ENCODE assay signal across 33 cellular contexts in the genomic region with DNA sequence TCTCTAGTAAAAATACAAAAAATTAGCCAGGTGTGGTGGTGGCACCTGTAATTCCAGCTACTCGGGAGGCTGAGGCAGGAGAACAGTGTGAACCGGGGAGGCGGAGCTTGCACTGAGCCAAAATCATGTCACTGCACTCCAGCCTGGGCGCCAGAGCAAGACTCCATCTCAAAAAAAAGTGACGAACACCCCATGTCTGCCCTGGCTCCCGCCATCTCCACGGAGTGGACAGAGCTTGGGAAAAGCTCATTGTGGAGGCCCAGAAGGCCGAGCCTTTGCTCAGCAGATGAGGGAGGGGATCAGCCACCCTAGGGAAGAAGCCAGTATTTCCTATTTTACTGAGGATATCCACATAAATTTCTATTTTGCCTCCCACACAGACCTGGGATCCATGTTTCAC.
"Had no signal": no experiment of that assay in that cellular context is flagged by ENCODE, and none has a peak within 500 bp of the region (broad histone marks: within the 10 kb centered on the region; RNA-seq: fewer than 3 reads in every experiment).

No MANE protein-coding gene starts in this region.

- H3K9me3 Mint-ChIP-seq: activated CD4-positive, alpha-beta memory T cell treated with anti-CD3 and anti-CD28 coated beads for 36 hours; activated CD4-positive, alpha-beta T cell treated with anti-CD3 and anti-CD28 coated beads, Interleukin-2, amount 10 ng/mL, durations not matched to agents 24 days and 14 days; activated naive CD4-positive, alpha-beta T cell treated with anti-CD3 and anti-CD28 coated beads for 36 hours; activated naive CD4-positive, alpha-beta T cell treated with anti-CD3 and anti-CD28 coated beads, Interleukin-2, amount 50 U/mL, for 24 hours; activated naive CD8-positive, alpha-beta T cell treated with anti-CD3 and anti-CD28 coated beads for 36 hours; activated naive CD8-positive, alpha-beta T cell treated with anti-CD3 and anti-CD28 coated beads, Interleukin-2, amount 50 U/mL, for 24 hours; activated T-helper 1 cell treated with anti-CD3 and anti-CD28 coated beads, Interleukin-12 subunit alpha, Interleukin-12 subunit beta, Interleukin-2, Interleukin-4 antibody, amounts not matched to agents 30 ng/mL and 10 ng/mL and 1 ng/mL, durations not matched to agents 14 hours and 24 hours and 36 hours; activated T-helper 2 cell treated with anti-CD3 and anti-CD28 coated beads, Interferon-gamma antibody, Interleukin-2, Interleukin-4, amounts not matched to agents 10 μg/mL and 5 μg/mL and 100 μg/mL, durations not matched to agents 14 hours and 24 hours and 36 hours; T-helper 2 cell treated with Interferon-gamma antibody and Interleukin-4, amounts not matched to agents 5 μg/mL and 100 μg/mL, for 36 hours had no signal

- H3K36me3 Mint-ChIP-seq: activated CD4-positive, alpha-beta memory T cell treated with anti-CD3 and anti-CD28 coated beads for 36 hours; activated CD8-positive, alpha-beta memory T cell treated with anti-CD3 and anti-CD28 coated beads, Interleukin-2, amount 10 ng/mL, durations not matched to agents 7 days and 5 days; activated naive CD4-positive, alpha-beta T cell treated with anti-CD3 and anti-CD28 coated beads, Interleukin-2, amount 50 U/mL, for 24 hours; activated naive CD8-positive, alpha-beta T cell treated with anti-CD3 and anti-CD28 coated beads for 36 hours had no signal

- ATAC-seq: activated CD4-positive, alpha-beta T cell treated with anti-CD3 and anti-CD28 coated beads for 36 hours; activated CD8-positive, alpha-beta memory T cell treated with anti-CD3 and anti-CD28 coated beads, Interleukin-2, amount 10 ng/mL, durations not matched to agents 7 days and 5 days; activated CD8-positive, alpha-beta T cell treated with anti-CD3 and anti-CD28 coated beads, Interleukin-2, amount 10 ng/mL, durations not matched to agents 7 days and 5 days; activated naive CD8-positive, alpha-beta T cell treated with anti-CD3 and anti-CD28 coated beads, Interleukin-2, amount 50 U/mL, for 24 hours; body of pancreas; gastroesophageal sphincter; T-helper 17 cell had no signal

- H3K4me3 Mint-ChIP-seq: activated CD4-positive, alpha-beta memory T cell treated with anti-CD3 and anti-CD28 coated beads for 36 hours; activated CD4-positive, alpha-beta T cell treated with anti-CD3 and anti-CD28 coated beads for 36 hours; activated CD4-positive, alpha-beta T cell treated with anti-CD3 and anti-CD28 coated beads, Interleukin-2, amount 10 ng/mL, durations not matched to agents 24 days and 14 days; activated CD8-positive, alpha-beta memory T cell treated with anti-CD3 and anti-CD28 coated beads, Interleukin-2, amount 10 ng/mL, durations not matched to agents 7 days and 5 days; activated CD8-positive, alpha-beta T cell treated with anti-CD3 and anti-CD28 coated beads, Interleukin-2, amount 10 ng/mL, durations not matched to agents 7 days and 5 days; activated naive CD4-positive, alpha-beta T cell treated with anti-CD3 and anti-CD28 coated beads for 36 hours; activated naive CD4-positive, alpha-beta T cell treated with anti-CD3 and anti-CD28 coated beads, Interleukin-2, amount 50 U/mL, for 24 hours; activated naive CD8-positive, alpha-beta T cell treated with anti-CD3 and anti-CD28 coated beads for 36 hours; activated naive CD8-positive, alpha-beta T cell treated with anti-CD3 and anti-CD28 coated beads, Interleukin-2, amount 50 U/mL, for 24 hours; activated T-helper 1 cell treated with anti-CD3 and anti-CD28 coated beads, Interleukin-12 subunit alpha, Interleukin-12 subunit beta, Interleukin-2, Interleukin-4 antibody, amounts not matched to agents 30 ng/mL and 10 ng/mL and 1 ng/mL, durations not matched to agents 14 hours and 24 hours and 36 hours; T-helper 17 cell; T-helper 2 cell treated with Interferon-gamma antibody and Interleukin-4, amounts not matched to agents 5 μg/mL and 100 μg/mL, for 36 hours had no signal

- H3K4me3 ChIP-seq: adrenal gland, body of pancreas, colonic mucosa, esophagus squamous epithelium, gastroesophageal sphincter had no signal

- H3K36me3 ChIP-seq: adrenal gland, colonic mucosa, esophagus squamous epithelium, gastroesophageal sphincter had no signal

- H3K4me1 Mint-ChIP-seq: activated CD4-positive, alpha-beta T cell treated with anti-CD3 and anti-CD28 coated beads, Interleukin-2, amount 10 ng/mL, durations not matched to agents 24 days and 14 days; activated CD8-positive, alpha-beta memory T cell treated with anti-CD3 and anti-CD28 coated beads, Interleukin-2, amount 10 ng/mL, durations not matched to agents 7 days and 5 days; activated naive CD8-positive, alpha-beta T cell treated with anti-CD3 and anti-CD28 coated beads for 36 hours; activated naive CD8-positive, alpha-beta T cell treated with anti-CD3 and anti-CD28 coated beads, Interleukin-2, amount 50 U/mL, for 24 hours had no signal

- H3K9me3 ChIP-seq: adrenal gland, body of pancreas, colonic mucosa, esophagus squamous epithelium, gastroesophageal sphincter had no signal

- H3K27me3 ChIP-seq: adrenal gland, body of pancreas, colonic mucosa, esophagus squamous epithelium, gastroesophageal sphincter had no signal

- DNase-seq: activated CD4-positive, alpha-beta memory T cell treated with anti-CD3 and anti-CD28 coated beads for 36 hours; activated CD4-positive, alpha-beta T cell treated with anti-CD3 and anti-CD28 coated beads for 36 hours; activated CD4-positive, alpha-beta T cell treated with anti-CD3 and anti-CD28 coated beads, Interleukin-2, amount 10 ng/mL, durations not matched to agents 24 days and 14 days; activated CD4-positive, CD25-positive, alpha-beta regulatory T cell; activated CD4-positive, CD25-positive, alpha-beta regulatory T cell treated with anti-CD3 and anti-CD28 coated beads, Interleukin-2, amount 50 U/mL, for 72 hours; activated CD8-positive, alpha-beta memory T cell treated with anti-CD3 and anti-CD28 coated beads, Interleukin-2, amount 10 ng/mL, durations not matched to agents 7 days and 5 days; activated CD8-positive, alpha-beta memory T cell treated with anti-CD3 and anti-CD28 coated beads, Interleukin-2, amount 50 U/mL, for 4 hours; activated CD8-positive, alpha-beta T cell treated with anti-CD3 and anti-CD28 coated beads, Interleukin-2, amount 10 ng/mL, durations not matched to agents 7 days and 5 days; activated effector memory CD4-positive, alpha-beta T cell treated with anti-CD3 and anti-CD28 coated beads, Interleukin-2, amount 50 U/mL, for 16 hours; activated naive CD4-positive, alpha-beta T cell treated with anti-CD3 and anti-CD28 coated beads for 36 hours; activated naive CD8-positive, alpha-beta T cell treated with anti-CD3 and anti-CD28 coated beads for 36 hours; activated naive CD8-positive, alpha-beta T cell treated with anti-CD3 and anti-CD28 coated beads, Interleukin-2, amount 50 U/mL, for 24 hours; activated T-cell treated with anti-CD3 and anti-CD28 coated beads, Interleukin-2, amount 50 U/mL, for 1 hour; activated T-cell treated with anti-CD3 and anti-CD28 coated beads, Interleukin-2, amount 50 U/mL, for 48 hours; amygdala; aorta; body of pancreas; central memory CD4-positive, alpha-beta T cell; cerebellar nuclear complex; colonic mucosa; effector CD8-positive, alpha-beta T cell; esophagus squamous epithelium; foreskin melanocyte; T-helper 1 cell; T-helper 17 cell; T1000 had no signal

- H3K4me1 ChIP-seq: adrenal gland, body of pancreas, colonic mucosa had no signal

- H3K27ac Mint-ChIP-seq: activated CD4-positive, alpha-beta memory T cell treated with anti-CD3 and anti-CD28 coated beads for 36 hours; activated CD4-positive, alpha-beta T cell treated with anti-CD3 and anti-CD28 coated beads for 36 hours; activated CD4-positive, alpha-beta T cell treated with anti-CD3 and anti-CD28 coated beads, Interleukin-2, amount 10 ng/mL, durations not matched to agents 24 days and 14 days; activated CD8-positive, alpha-beta memory T cell treated with anti-CD3 and anti-CD28 coated beads, Interleukin-2, amount 10 ng/mL, durations not matched to agents 7 days and 5 days; activated CD8-positive, alpha-beta T cell treated with anti-CD3 and anti-CD28 coated beads, Interleukin-2, amount 10 ng/mL, durations not matched to agents 7 days and 5 days; activated naive CD4-positive, alpha-beta T cell treated with anti-CD3 and anti-CD28 coated beads for 36 hours; activated naive CD4-positive, alpha-beta T cell treated with anti-CD3 and anti-CD28 coated beads, Interleukin-2, amount 50 U/mL, for 24 hours; activated naive CD8-positive, alpha-beta T cell treated with anti-CD3 and anti-CD28 coated beads for 36 hours; activated naive CD8-positive, alpha-beta T cell treated with anti-CD3 and anti-CD28 coated beads, Interleukin-2, amount 50 U/mL, for 24 hours; activated T-helper 1 cell treated with anti-CD3 and anti-CD28 coated beads, Interleukin-12 subunit alpha, Interleukin-12 subunit beta, Interleukin-2, Interleukin-4 antibody, amounts not matched to agents 30 ng/mL and 10 ng/mL and 1 ng/mL, durations not matched to agents 14 hours and 24 hours and 36 hours; activated T-helper 2 cell treated with anti-CD3 and anti-CD28 coated beads, Interferon-gamma antibody, Interleukin-2, Interleukin-4, amounts not matched to agents 10 μg/mL and 5 μg/mL and 100 μg/mL, durations not matched to agents 14 hours and 24 hours and 36 hours; T-helper 17 cell; T-helper 2 cell treated with Interferon-gamma antibody and Interleukin-4, amounts not matched to agents 5 μg/mL and 100 μg/mL, for 36 hours had no signal

- H3K27ac ChIP-seq: adrenal gland, body of pancreas, colonic mucosa, epithelial cell of prostate had no signal
